Comparison of ENCODE assay signal across 16 cellular contexts in the genomic region with DNA sequence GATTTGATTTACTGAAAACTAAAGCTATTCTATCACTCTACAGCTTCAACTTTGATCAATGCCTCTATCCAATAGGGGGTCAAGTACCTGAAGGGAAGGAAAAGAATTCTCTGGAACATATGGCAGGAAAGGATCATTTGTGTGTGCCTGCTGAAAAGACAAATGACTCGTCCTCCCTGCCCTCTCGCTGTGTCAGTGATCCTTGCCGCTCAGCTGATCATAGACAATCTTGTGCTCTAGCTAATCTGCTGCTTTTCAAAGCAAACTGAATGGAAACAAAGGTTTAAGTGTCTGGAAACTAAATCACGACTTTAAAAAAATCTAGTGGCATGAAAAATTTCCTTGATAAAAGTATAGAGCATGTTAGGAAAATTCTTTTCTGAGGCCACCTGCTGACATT.
DNase-seq lines count a peak whose midpoint lies in the region; ATAC-seq and TF ChIP-seq lines count a peak whose summit lies in the region.
"Had no signal": no experiment of that assay in that cellular context is flagged by ENCODE, and none has a peak within 500 bp of the region (broad histone marks: within the 10 kb centered on the region; RNA-seq: fewer than 3 reads in every experiment).

No MANE protein-coding gene starts in this region.

- H3K9me3 ChIP-seq in H9 (ENCODE audit: control insufficient read depth, low read depth, low read length), result no peaks in the 10 kb centered on the region
- no peaks in the 10 kb centered on the region for H3K9me3 ChIP-seq in neural progenitor cell (ENCODE audit: low read depth)
- H3K9me3 ChIP-seq: BE2C had no signal

- ATAC-seq in stimulated activated effector memory CD8-positive, alpha-beta T cell treated with anti-CD3 and anti-CD28 coated beads, Interleukin-12 subunit alpha, Interleukin-12 subunit beta, amount 100 ng/mL, for 72 hours, result no peak
- ATAC-seq: GM12878 had no signal

- H4K91ac ChIP-seq in H9 (ENCODE audit: insufficient read length, low read depth, low read length), result no peak overlapping the region

- no peak overlapping the region for H3K18ac ChIP-seq in H9 (ENCODE audit: insufficient read length, low read depth, low read length)

- H3K27ac ChIP-seq in H9 (ENCODE audit: insufficient read length, low read depth, low read length) (peak overlapping the region; percentile 41), neural progenitor cell (no peak overlapping the region)
- H3K27ac ChIP-seq: RWPE1 had no signal

- no peak overlapping the region for H3K4me3 ChIP-seq in neural progenitor cell
- H3K4me3 ChIP-seq: GM12878 had no signal

- peaks cover 6% of the 10 kb centered on the region for H3F3A ChIP-seq in neural progenitor cell (ENCODE audit: low read depth)

- H3K36me3 Mint-ChIP-seq in H9 (ENCODE audit: insufficient read depth in 1 of 3, low read depth in 3 of 3), result peaks cover 0 to 2% (median 0%) of the 10 kb centered on the region in 3 experiments; a peak in 2 of 7 replicates
- no peaks in the 10 kb centered on the region for H3K36me3 Mint-ChIP-seq in neural progenitor cell
- no peaks in the 10 kb centered on the region for H3K36me3 Mint-ChIP-seq in stimulated activated effector memory CD8-positive, alpha-beta T cell treated with anti-CD3 and anti-CD28 coated beads, Interleukin-12 subunit alpha, Interleukin-12 subunit beta, amount 100 ng/mL, for 72 hours

- no peak overlapping the region for H2AFZ ChIP-seq in H9 (ENCODE audit: low read length)
- no peak overlapping the region for H2AFZ ChIP-seq in neural progenitor cell (replicated peaks)

- H3K27me3 ChIP-seq in H9 (ENCODE audit: insufficient read depth, low read length) (no peaks in the 10 kb centered on the region), neural progenitor cell (no peaks in the 10 kb centered on the region)
- H3K27me3 ChIP-seq: BE2C had no signal

- DNase-seq in H9 (no peak), SK-MEL-5 (ENCODE audit: low read depth, low spot score) (peak; percentile 41), kidney glomerular epithelial cell (lab: John Stamatoyannopoulos, UW) (peak; percentile 18), neural progenitor cell (ENCODE audit: low spot score) (peak; percentile 69), SIG-M5 (lab: John Stamatoyannopoulos, UW) (no peak), NCI-H2171 (lab: John Stamatoyannopoulos, UW) (no peak)
- DNase-seq in stimulated activated effector memory CD8-positive, alpha-beta T cell treated with anti-CD3 and anti-CD28 coated beads, Interleukin-12 subunit alpha, Interleukin-12 subunit beta, amount 100 ng/mL, for 72 hours (ENCODE audit: low spot score in 2 of 2), result no peak
- DNase-seq: BE2C; DMS79 treated with DMSO at 0.1 percent for 48 hours; Kasumi-1; NCI-H1417; NCI-H187; NCI-H510A; NK-92 treated with Interleukin-12 subunit alpha and Interleukin-12 subunit beta, amount 100 ng/mL, for 24 hours had no signal

- H3K4me1 Mint-ChIP-seq in H9 (peaks cover 23 to 25% of the 10 kb centered on the region in 2 experiments), neural progenitor cell (peaks cover 28% of the 10 kb centered on the region)
- peaks cover 12% of the 10 kb centered on the region for H3K4me1 Mint-ChIP-seq in stimulated activated effector memory CD8-positive, alpha-beta T cell treated with anti-CD3 and anti-CD28 coated beads, Interleukin-12 subunit alpha, Interleukin-12 subunit beta, amount 100 ng/mL, for 72 hours

- H2AK5ac ChIP-seq in H9 (ENCODE audit: insufficient read length, low read length), result no peak overlapping the region

- no peaks in the 10 kb centered on the region for H3K36me3 ChIP-seq in neural progenitor cell
- H3K36me3 ChIP-seq: BE2C had no signal

- no peak overlapping the region for H4K5ac ChIP-seq in H9 (ENCODE audit: insufficient read length, low read depth, low read length)

- H3T11ph ChIP-seq in H9 (ENCODE audit: low read length), result no peak overlapping the region

- H3K27ac Mint-ChIP-seq in H9, result peak overlapping the region in 1 of 3 experiments; percentile 24; a peak in 1 of 7 replicates
- no peak overlapping the region for H3K27ac Mint-ChIP-seq in neural progenitor cell
- no peak overlapping the region for H3K27ac Mint-ChIP-seq in stimulated activated effector memory CD8-positive, alpha-beta T cell treated with anti-CD3 and anti-CD28 coated beads, Interleukin-12 subunit alpha, Interleukin-12 subunit beta, amount 100 ng/mL, for 72 hours

- no peak overlapping the region for H3K23ac ChIP-seq in H9 (ENCODE audit: insufficient read length, low read depth, low read length)

- in situ Hi-C loops in SK-MEL-5 (cut with HindIII; ENCODE audit: low pct_unique_long_range_greater_than_20kb, low sequenced_read_pairs), result no loop called here

- no peak overlapping the region for H2BK120ac ChIP-seq in H9 (ENCODE audit: low read depth, low read length, poor library complexity, severe bottlenecking)

- no peak for TF ChIP-seq CTCF in H9 (conservative IDR thresholded peaks at IDR 0.05)
- TF ChIP-seq CTCF in neural progenitor cell (IDR thresholded peaks at IDR 0.05), result no peak

- no peak overlapping the region for H3K4me2 ChIP-seq in H9 (ENCODE audit: insufficient read depth, insufficient read length, low read length)
- H3K4me2 ChIP-seq in neural progenitor cell, result no peak overlapping the region

- H3K56ac ChIP-seq in H9 (ENCODE audit: insufficient read length, low read depth, low read length), result no peak overlapping the region

- H3K9me3 Mint-ChIP-seq in H9, result peaks cover 0 to 2% of the 10 kb centered on the region in 2 experiments; a peak in 1 of 5 replicates
- H3K9me3 Mint-ChIP-seq in neural progenitor cell, result no peaks in the 10 kb centered on the region
- no peaks in the 10 kb centered on the region for H3K9me3 Mint-ChIP-seq in stimulated activated effector memory CD8-positive, alpha-beta T cell treated with anti-CD3 and anti-CD28 coated beads, Interleukin-12 subunit alpha, Interleukin-12 subunit beta, amount 100 ng/mL, for 72 hours

- H3K9ac ChIP-seq in H9 (ENCODE audit: extremely low read depth, insufficient read length, low read length), result no peak overlapping the region
- no peak overlapping the region for H3K9ac ChIP-seq in neural progenitor cell

- H3K4ac ChIP-seq in H9 (ENCODE audit: low read depth, low read length), result no peak overlapping the region

- no peaks in the 10 kb centered on the region for H3K79me1 ChIP-seq in H9 (ENCODE audit: insufficient read depth, low read depth, low read length, poor library complexity, severe bottlenecking)

- H3K23me2 ChIP-seq in H9 (ENCODE audit: insufficient read length, low read depth, low read length, poor library complexity, severe bottlenecking), result no peaks in the 10 kb centered on the region

- H3K4me1 ChIP-seq in H9 (ENCODE audit: insufficient read depth, low read length) (peaks cover 6% of the 10 kb centered on the region), neural progenitor cell (peaks cover 23% of the 10 kb centered on the region)
- H3K4me1 ChIP-seq: BE2C had no signal

- H2BK15ac ChIP-seq in H9 (ENCODE audit: low read depth, low read length), result no peak overlapping the region

- H3K4me3 Mint-ChIP-seq in H9 (no peak overlapping the region), neural progenitor cell (no peak overlapping the region)
- H3K4me3 Mint-ChIP-seq in stimulated activated effector memory CD8-positive, alpha-beta T cell treated with anti-CD3 and anti-CD28 coated beads, Interleukin-12 subunit alpha, Interleukin-12 subunit beta, amount 100 ng/mL, for 72 hours, result no peak overlapping the region

- no peak overlapping the region for H2BK5ac ChIP-seq in H9 (ENCODE audit: insufficient read length, low read length)

- no peak overlapping the region for H4K8ac ChIP-seq in H9 (replicated peaks; ENCODE audit: insufficient read length, low read depth, low read length)

- H3K14ac ChIP-seq in H9 (ENCODE audit: insufficient read depth, low read length), result no peak overlapping the region

- WGBS in H9 (ENCODE audit: extremely low coverage, insufficient read length, low lambda C conversion rate), result no CpG with 5 or more reads among the region's 4 CpGs

- no peak overlapping the region for H2BK12ac ChIP-seq in H9 (ENCODE audit: insufficient read length, low read depth, low read length)

- H3K27me3 Mint-ChIP-seq in H9 (ENCODE audit: low read depth) (no peaks in the 10 kb centered on the region), neural progenitor cell (ENCODE audit: insufficient read depth, low read depth) (no peaks in the 10 kb centered on the region)

- H3K79me2 ChIP-seq in H9 (ENCODE audit: insufficient read depth, low read length), result no peaks in the 10 kb centered on the region
- no peaks in the 10 kb centered on the region for H3K79me2 ChIP-seq in neural progenitor cell (ENCODE audit: low read depth)

- H2BK20ac ChIP-seq in H9 (ENCODE audit: low read depth, low read length, poor library complexity, severe bottlenecking), result no peak overlapping the region

- H4K20me1 ChIP-seq in H9 (ENCODE audit: control insufficient read depth, insufficient read depth, insufficient read length), result no peaks in the 10 kb centered on the region
- no peaks in the 10 kb centered on the region for H4K20me1 ChIP-seq in neural progenitor cell (ENCODE audit: low read depth)

Comparison
In these comparisons a context has a peak if more than half of its experiments do, and no peak if none do; other contexts are left out.
1. DNase-seq: peak in SK-MEL-5 (single experiment), kidney glomerular epithelial cell (single experiment) and neural progenitor cell (single experiment); none in H9 (single experiment), SIG-M5 (single experiment), stimulated activated effector memory CD8-positive, alpha-beta T cell treated with anti-CD3 and anti-CD28 coated beads, Interleukin-12 subunit alpha, Interleukin-12 subunit beta, amount 100 ng/mL, for 72 hours (0 of 2) and NCI-H2171 (single experiment).